ENCODE assay signal across 30 cellular contexts in genomic region chr6:39464067-39464466, GRCh38.
"Had no signal": no experiment of that assay in that cellular context is flagged by ENCODE, and none has a peak within 500 bp of the region (broad histone marks: within the 10 kb centered on the region; RNA-seq: fewer than 3 reads in every experiment).

No MANE protein-coding gene starts in this region.

- DNase-seq: naive thymus-derived CD8-positive, alpha-beta T cell; nephron progenitor cell; nucleus accumbens; posterior cingulate gyrus; psoas muscle; right cardiac atrium; right lobe of liver; sigmoid colon; small intestine; stimulated activated CD4-positive, alpha-beta T cell treated with anti-CD3 and anti-CD28 coated beads, Interleukin-15, amount 100 ng/mL, for 24 hours; stimulated activated CD4-positive, alpha-beta T cell treated with anti-CD3 and anti-CD28 coated beads, Interleukin-2, amount 100 ng/mL, for 24 hours; stimulated activated CD4-positive, alpha-beta T cell treated with anti-CD3 and anti-CD28 coated beads, Interleukin-2, amount 100 ng/mL, for 48 hours; stimulated activated CD4-positive, alpha-beta T cell treated with anti-CD3 and anti-CD28 coated beads, Interleukin-4, amount 100 ng/mL, for 24 hours; stimulated activated naive CD4-positive, alpha-beta T cell; stimulated activated naive CD8-positive, alpha-beta T cell treated with anti-CD3 and anti-CD28 coated beads, Interleukin-15, amount 100 ng/mL, for 72 hours; stimulated activated naive CD8-positive, alpha-beta T cell treated with anti-CD3 and anti-CD28 coated beads, Interleukin-15, Interleukin-2, amounts not matched to agents 100 U/mL and 50 U/mL, for 24 hours; substantia nigra; testis; tibial artery; transverse colon; upper lobe of right lung; uterus had no signal

- H3K27me3 Mint-ChIP-seq: stimulated activated naive CD8-positive, alpha-beta T cell treated with anti-CD3 and anti-CD28 coated beads, Interleukin-15, amount 100 ng/mL, for 72 hours had no signal

- H3K9me3 ChIP-seq: neutrophil, psoas muscle, right lobe of liver, sigmoid colon, suprapubic skin, testis, upper lobe of right lung had no signal

- H3K27ac ChIP-seq: neutrophil, parathyroid adenoma, psoas muscle, right lobe of liver, sigmoid colon, suprapubic skin, testis, tibial artery, upper lobe of right lung, uterus had no signal

- ATAC-seq: naive thymus-derived CD8-positive, alpha-beta T cell; natural killer cell treated with Interleukin-12 subunit alpha and Interleukin-12 subunit beta and Interleukin-15 and Interleukin-18, amount 100 ng/mL, for 72 hours; psoas muscle; right cardiac atrium; right lobe of liver; stimulated activated effector memory CD8-positive, alpha-beta T cell treated with anti-CD3 and anti-CD28 coated beads, Interleukin-12 subunit alpha, Interleukin-12 subunit beta, amount 100 ng/mL, for 72 hours; stimulated activated naive CD8-positive, alpha-beta T cell treated with anti-CD3 and anti-CD28 coated beads, Interleukin-15, amount 100 ng/mL, for 72 hours; stimulated activated naive CD8-positive, alpha-beta T cell treated with anti-CD3 and anti-CD28 coated beads, Interleukin-15, Interleukin-2, amounts not matched to agents 100 U/mL and 50 U/mL, for 24 hours; upper lobe of right lung had no signal

- H3K9ac ChIP-seq: parathyroid adenoma had no signal

- H3K4me3 Mint-ChIP-seq: naive thymus-derived CD8-positive, alpha-beta T cell; natural killer cell treated with Interleukin-12 subunit alpha and Interleukin-12 subunit beta and Interleukin-15 and Interleukin-18, amount 100 ng/mL, for 72 hours; nephron progenitor cell; neural crest cell; stimulated activated effector memory CD8-positive, alpha-beta T cell treated with anti-CD3 and anti-CD28 coated beads, Interleukin-12 subunit alpha, Interleukin-12 subunit beta, amount 100 ng/mL, for 72 hours; stimulated activated naive CD8-positive, alpha-beta T cell treated with anti-CD3 and anti-CD28 coated beads, Interleukin-15, amount 100 ng/mL, for 72 hours; type B pancreatic cell had no signal

- H3K4me1 Mint-ChIP-seq: neural crest cell; stimulated activated effector memory CD8-positive, alpha-beta T cell treated with anti-CD3 and anti-CD28 coated beads, Interleukin-12 subunit alpha, Interleukin-12 subunit beta, amount 100 ng/mL, for 72 hours; stimulated activated naive CD8-positive, alpha-beta T cell treated with anti-CD3 and anti-CD28 coated beads, Interleukin-15, amount 100 ng/mL, for 72 hours had no signal

- H3K27me3 ChIP-seq: neutrophil, right lobe of liver, sigmoid colon, suprapubic skin, testis, tibial artery, transverse colon, upper lobe of right lung, uterus had no signal

- H3K79me2 ChIP-seq: parathyroid adenoma had no signal

- H3K36me3 ChIP-seq: neutrophil, right lobe of liver, sigmoid colon, suprapubic skin, tibial artery, transverse colon, upper lobe of right lung, uterus had no signal

- H3K4me1 ChIP-seq: parathyroid adenoma, psoas muscle, right lobe of liver, sigmoid colon, suprapubic skin, testis, tibial artery, upper lobe of right lung, uterus had no signal

- H3K36me3 Mint-ChIP-seq: stimulated activated effector memory CD8-positive, alpha-beta T cell treated with anti-CD3 and anti-CD28 coated beads, Interleukin-12 subunit alpha, Interleukin-12 subunit beta, amount 100 ng/mL, for 72 hours; type B pancreatic cell had no signal

- H3K4me3 ChIP-seq: psoas muscle, right lobe of liver, sigmoid colon, suprapubic skin, testis, tibial artery, transverse colon, upper lobe of right lung, uterus had no signal

- H2AFZ ChIP-seq: parathyroid adenoma had no signal

- H3K27ac Mint-ChIP-seq: naive thymus-derived CD8-positive, alpha-beta T cell; natural killer cell treated with Interleukin-12 subunit alpha and Interleukin-12 subunit beta and Interleukin-15 and Interleukin-18, amount 100 ng/mL, for 72 hours; nephron progenitor cell; progenitor cell of endocrine pancreas; stimulated activated effector memory CD8-positive, alpha-beta T cell treated with anti-CD3 and anti-CD28 coated beads, Interleukin-12 subunit alpha, Interleukin-12 subunit beta, amount 100 ng/mL, for 72 hours; stimulated activated naive CD8-positive, alpha-beta T cell treated with anti-CD3 and anti-CD28 coated beads, Interleukin-15, amount 100 ng/mL, for 72 hours; type B pancreatic cell had no signal

- H3K9me3 Mint-ChIP-seq: type B pancreatic cell had no signal
